In the genomic region with DNA sequence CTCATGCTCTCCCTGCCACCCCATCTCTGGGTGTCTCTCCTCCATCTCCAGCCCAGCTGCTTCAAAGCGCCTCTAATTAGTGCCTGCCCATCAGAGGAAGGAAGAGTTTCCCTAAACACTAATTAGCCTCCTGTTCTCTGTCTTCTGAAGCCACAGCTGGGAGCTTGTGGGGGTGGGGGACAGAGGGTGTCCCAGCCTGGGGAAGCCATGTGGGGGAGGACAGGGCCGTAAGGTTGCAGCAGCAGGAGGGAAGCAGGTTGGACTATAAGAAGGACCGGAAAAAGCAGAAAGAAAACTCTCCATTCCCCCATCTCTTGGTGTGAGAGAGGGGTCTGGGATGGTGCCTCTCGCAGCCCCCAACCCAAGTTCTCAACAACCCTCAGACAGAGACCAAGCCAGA, we compare ENCODE assay signal across 14 cellular contexts. TPM values are rescaled to one million over a fixed set of nuclear protein-coding genes. Genes with fewer than 3 reads are reported as not detected.
DNase-seq lines count a peak whose midpoint lies in the region; ATAC-seq and TF ChIP-seq lines count a peak whose summit lies in the region.
"Had no signal": no experiment of that assay in that cellular context is flagged by ENCODE, and none has a peak within 500 bp of the region (broad histone marks: within the 10 kb centered on the region; RNA-seq: fewer than 3 reads in every experiment).

No MANE protein-coding gene starts in this region.

- no peaks in the 10 kb centered on the region for H3K36me3 ChIP-seq in GM23338 (ENCODE audit: insufficient read depth)
- H3K36me3 ChIP-seq in naive thymus-derived CD4-positive, alpha-beta T cell (ENCODE audit: control insufficient read depth in 2 of 3, insufficient read depth in 3 of 3, low read length in 3 of 3), result no peaks in the 10 kb centered on the region
- H3K36me3 ChIP-seq: ascending aorta had no signal

- H3K4me3 ChIP-seq in GM23338, result peak overlapping the region; percentile 67
- peak overlapping the region; percentile 30 for H3K4me3 ChIP-seq in naive thymus-derived CD4-positive, alpha-beta T cell (ENCODE audit: low read length)
- H3K4me3 ChIP-seq: mucosa of descending colon had no signal

- peak overlapping the region; percentile 56 for H3K4me3 Mint-ChIP-seq in GM23338
- peak overlapping the region; percentile 58 for H3K4me3 Mint-ChIP-seq in activated T-helper 17 cell treated with anti-CD3 and anti-CD28 coated beads, Interleukin-2, amount 50 U/mL, for 72 hours
- peak overlapping the region; percentile 74 to 88 (median 80) for H3K4me3 Mint-ChIP-seq in naive thymus-derived CD4-positive, alpha-beta T cell

- peaks cover 35% of the 10 kb centered on the region for H3K4me1 Mint-ChIP-seq in GM23338
- peaks cover 38% of the 10 kb centered on the region for H3K4me1 Mint-ChIP-seq in activated T-helper 17 cell treated with anti-CD3 and anti-CD28 coated beads, Interleukin-2, amount 50 U/mL, for 72 hours
- peaks cover 44 to 57% (median 46%) of the 10 kb centered on the region in 7 donors for H3K4me1 Mint-ChIP-seq in naive thymus-derived CD4-positive, alpha-beta T cell

- peaks cover 28% of the 10 kb centered on the region; the same call in 1 of the 2 replicates for H3F3A ChIP-seq in GM23338 (replicated peaks; ENCODE audit: low read depth)

- intact Hi-C loops in naive thymus-derived CD4-positive, alpha-beta T cell (cut with micrococcal nuclease), result no loop called here

- H2AFZ ChIP-seq in GM23338, result no peak overlapping the region

- no peaks in the 10 kb centered on the region for H3K9me2 ChIP-seq in GM23338 (ENCODE audit: insufficient read depth)

- CTCF ChIA-PET in naive thymus-derived CD4-positive, alpha-beta T cell (lab: Charles Lee), result interaction anchor here (0.6 to 1.0 kb wide), 3 partner anchors 168 to 262 kb away, joined by 3 to 4 read pairs (median 3); no protein-coding TSS in a partner anchor

- H3K4me2 ChIP-seq in GM23338, result peak overlapping the region; percentile 85

- ATAC-seq in GM23338 (no peak), esophagus mucosa (no peak)
- ATAC-seq in activated T-helper 17 cell treated with anti-CD3 and anti-CD28 coated beads, Interleukin-2, amount 50 U/mL, for 72 hours (replicated peaks), result no peak
- no peak for ATAC-seq in naive thymus-derived CD4-positive, alpha-beta T cell

- H3K27me3 ChIP-seq in GM23338 (ENCODE audit: insufficient read depth), result peaks cover 23% of the 10 kb centered on the region
- peaks cover 3 to 5% of the 10 kb centered on the region in 2 donors for H3K27me3 ChIP-seq in naive thymus-derived CD4-positive, alpha-beta T cell (ENCODE audit: control insufficient read depth in 2 of 2, insufficient read depth in 2 of 2, low read length in 2 of 2)

- DNase-seq in NCI-H1417 (lab: John Stamatoyannopoulos, UW) (peak in 2 of 3 experiments; percentile 38 to 49), NCI-H1417 treated with DMSO at 0.1 percent for 48 hours (lab: John Stamatoyannopoulos, UW) (no peak), GM23338 (ENCODE audit: low spot score) (no peak), activated gamma-delta T cell (lab: John Stamatoyannopoulos, UW) (no peak), mucosa of gallbladder (ENCODE audit: low spot score) (no peak)
- no peak for DNase-seq in naive thymus-derived CD4-positive, alpha-beta T cell
- DNase-seq: KG1 had no signal

- peaks cover 23% of the 10 kb centered on the region for H3K4me1 ChIP-seq in GM23338 (ENCODE audit: insufficient read depth)
- peaks cover 26 to 33% of the 10 kb centered on the region in 2 donors for H3K4me1 ChIP-seq in naive thymus-derived CD4-positive, alpha-beta T cell (ENCODE audit: control insufficient read depth in 2 of 2, insufficient read depth in 2 of 2, low read length in 2 of 2)

- H3K27ac Mint-ChIP-seq in GM23338, result no peak overlapping the region; the same call in 1 of the 2 replicates
- H3K27ac Mint-ChIP-seq in activated T-helper 17 cell treated with anti-CD3 and anti-CD28 coated beads, Interleukin-2, amount 50 U/mL, for 72 hours, result peak overlapping the region; percentile 31
- peak overlapping the region in 3 of 9 donors; percentile 29 to 90 (median 57) for H3K27ac Mint-ChIP-seq in naive thymus-derived CD4-positive, alpha-beta T cell

- H3K9me3 Mint-ChIP-seq in GM23338, result no peaks in the 10 kb centered on the region; the same call in 2 of the 3 replicates
- H3K9me3 Mint-ChIP-seq in activated T-helper 17 cell treated with anti-CD3 and anti-CD28 coated beads, Interleukin-2, amount 50 U/mL, for 72 hours, result no peaks in the 10 kb centered on the region
- peaks cover 0 to 5% (median 0%) of the 10 kb centered on the region in 11 donors for H3K9me3 Mint-ChIP-seq in naive thymus-derived CD4-positive, alpha-beta T cell

- TF ChIP-seq CTCF in GM23338 (conservative IDR thresholded peaks at IDR 0.05; ENCODE audit: low read depth in 2 of 2), result no peak

- H3K9me3 ChIP-seq in naive thymus-derived CD4-positive, alpha-beta T cell (ENCODE audit: control insufficient read depth in 2 of 3, low read length in 3 of 3), result peaks cover 0 to 4% (median 0%) of the 10 kb centered on the region in 3 experiments
- H3K9me3 ChIP-seq: ascending aorta, mucosa of descending colon had no signal

- H4K20me1 ChIP-seq in GM23338 (replicated peaks; ENCODE audit: insufficient read depth), result peaks cover 6% of the 10 kb centered on the region

- H3K36me3 Mint-ChIP-seq in GM23338 (ENCODE audit: low read depth), result no peaks in the 10 kb centered on the region; the same call in 2 of the 3 replicates
- H3K36me3 Mint-ChIP-seq in activated T-helper 17 cell treated with anti-CD3 and anti-CD28 coated beads, Interleukin-2, amount 50 U/mL, for 72 hours (ENCODE audit: low read depth), result no peaks in the 10 kb centered on the region
- no peaks in the 10 kb centered on the region for H3K36me3 Mint-ChIP-seq in naive thymus-derived CD4-positive, alpha-beta T cell

- H3K79me2 ChIP-seq in GM23338 (replicated peaks; ENCODE audit: insufficient read depth), result no peaks in the 10 kb centered on the region

- H3K27me3 Mint-ChIP-seq in GM23338 (ENCODE audit: insufficient read depth, low read depth, poor library complexity), result peaks cover 35% of the 10 kb centered on the region
- H3K27me3 Mint-ChIP-seq in activated T-helper 17 cell treated with anti-CD3 and anti-CD28 coated beads, Interleukin-2, amount 50 U/mL, for 72 hours, result peaks cover 61% of the 10 kb centered on the region
- peaks cover 38 to 76% (median 68%) of the 10 kb centered on the region in 5 donors for H3K27me3 Mint-ChIP-seq in naive thymus-derived CD4-positive, alpha-beta T cell

- no peak overlapping the region for H3K27ac ChIP-seq in GM23338 (ENCODE audit: low read depth)
- H3K27ac ChIP-seq in naive thymus-derived CD4-positive, alpha-beta T cell (ENCODE audit: low read depth, low read length), result no peak overlapping the region
- H3K27ac ChIP-seq: ascending aorta, skin epidermis had no signal

- POLR2A ChIA-PET in naive thymus-derived CD4-positive, alpha-beta T cell (lab: Charles Lee), result no interaction called here

TF ChIP-seq in GM23338, 12 proteins besides CTCF, POLR2A, EP300 and RAD21:
- no peak for TF ChIP-seq NANOG (IDR thresholded peaks at IDR 0.05; ENCODE audit: borderline replicate concordance)
- no peak for TF ChIP-seq JUNB (IDR thresholded peaks at IDR 0.05; ENCODE audit: unreplicated experiment)
- no peak for TF ChIP-seq STAT1 (IDR thresholded peaks at IDR 0.05; ENCODE audit: unreplicated experiment)
- TF ChIP-seq ZNF331 (CRISPR knock-in tag; IDR thresholded peaks at IDR 0.05; ENCODE audit: low read depth), result no peak

RNA-seq across cellular contexts. Expression of gene SLC8A2, which starts 26.2 kb away (rescaled TPM):
- 10.0 and 11.6 TPM in 2 replicates for total RNA-seq in GM23338 (2014; rRNA removed; shearing (Covaris generic))
- polyA plus RNA-seq in GM23338 (2016; fragmentation: Nextera tagmentation; extraction: Ambion mirVana), result 0.86 and 1.1 TPM in 2 replicates
- under 1 TPM; 0.06 to 0.50 TPM for total RNA-seq in activated T-helper 17 cell treated with anti-CD3 and anti-CD28 coated beads, Interleukin-2, amount 50 U/mL, for 72 hours
- under 1 TPM in 3 of 5 experiments, not detected in 2; 0.05 to 0.19 (median 0.19) TPM for total RNA-seq in naive thymus-derived CD4-positive, alpha-beta T cell
- not detected for polyA plus RNA-seq in naive thymus-derived CD4-positive, alpha-beta T cell
- 0.12 TPM for total RNA-seq in esophagus mucosa
- 5.1 TPM for total RNA-seq in mucosa of gallbladder
- total RNA-seq: ascending aorta, endothelial cell of umbilical vein, NCI-H460 had no signal
- polyA plus RNA-seq: endothelial cell of umbilical vein had no signal

RNA-seq across cellular contexts. Expression of gene MEIS3, which starts 26.2 kb away (rescaled TPM):
- total RNA-seq in GM23338 (2014; rRNA removed; shearing (Covaris generic)), result 33.7 and 40.7 TPM in 2 replicates
- polyA plus RNA-seq in GM23338 (2016; fragmentation: Nextera tagmentation; extraction: Ambion mirVana), result 20.6 and 20.8 TPM in 2 replicates
- under 1 TPM in 1 of 2 donors, not detected in 1; 0.39 TPM for total RNA-seq in activated T-helper 17 cell treated with anti-CD3 and anti-CD28 coated beads, Interleukin-2, amount 50 U/mL, for 72 hours
- total RNA-seq in naive thymus-derived CD4-positive, alpha-beta T cell, result under 1 TPM in 1 of 5 experiments, not detected in 4; 0.17 TPM
- polyA plus RNA-seq in naive thymus-derived CD4-positive, alpha-beta T cell, result not detected
- 0.64 TPM for total RNA-seq in esophagus mucosa
- total RNA-seq in mucosa of gallbladder, result 5.7 TPM
- polyA plus RNA-seq: endothelial cell of umbilical vein had no signal

RNA-seq across cellular contexts. Expression of gene KPTN, which starts 38.5 kb away (rescaled TPM):
- 19.8 and 28.0 TPM in 2 replicates for total RNA-seq in GM23338 (2014; rRNA removed; shearing (Covaris generic))
- 26.2 and 31.1 TPM in 2 replicates for polyA plus RNA-seq in GM23338 (2016; fragmentation: Nextera tagmentation; extraction: Ambion mirVana)
- 10 to 100 TPM; 12.9 to 17.7 TPM for total RNA-seq in activated T-helper 17 cell treated with anti-CD3 and anti-CD28 coated beads, Interleukin-2, amount 50 U/mL, for 72 hours
- total RNA-seq in naive thymus-derived CD4-positive, alpha-beta T cell, result 1 to 10 TPM; 5.1 to 9.2 (median 6.7) TPM
- polyA plus RNA-seq in naive thymus-derived CD4-positive, alpha-beta T cell, result 1 to 10 TPM; 4.4 to 8.1 TPM
- 9.8 TPM for total RNA-seq in esophagus mucosa
- total RNA-seq in mucosa of gallbladder, result 16.3 TPM

Comparison
In these comparisons a context has a peak if more than half of its experiments do, and no peak if none do; other contexts are left out.
1. DNase-seq: peak in NCI-H1417 (2 of 3); none in NCI-H1417 treated with DMSO at 0.1 percent for 48 hours (single experiment), GM23338 (single experiment), naive thymus-derived CD4-positive, alpha-beta T cell (0 of 9), activated gamma-delta T cell (single experiment) and mucosa of gallbladder (single experiment).
2. Peak in every context shown above with its lines, with median percentiles within 50 percentile points of each other: H3K4me3 Mint-ChIP-seq.